Comparison of ENCODE assay signal across 17 cellular contexts in the genomic region with DNA sequence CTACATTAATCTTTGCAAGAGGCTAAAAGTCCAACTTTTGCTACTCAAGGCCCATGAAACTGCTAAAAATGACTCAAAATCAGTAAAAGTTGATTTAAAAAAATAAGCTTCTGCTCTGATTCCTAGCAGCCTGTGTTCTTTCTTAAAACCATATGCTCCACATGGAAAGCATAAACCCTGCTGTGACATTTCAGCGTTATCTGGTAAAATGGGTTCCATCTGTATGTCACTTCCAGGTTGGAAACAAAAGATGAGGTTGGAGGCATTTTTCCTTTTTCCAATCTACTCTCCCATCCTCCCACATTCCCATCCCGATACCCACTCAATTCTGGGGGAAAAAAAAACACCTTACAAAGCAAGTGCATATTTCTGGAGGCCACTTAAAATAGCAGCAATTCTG.
A peak's percentile ranks its signal among the peaks of the same experiment; 100 is the strongest.
DNase-seq lines count a peak whose midpoint lies in the region; ATAC-seq, FAIRE-seq and TF ChIP-seq lines count a peak whose summit lies in the region.
"Had no signal": no experiment of that assay in that cellular context is flagged by ENCODE, and none has a peak within 500 bp of the region (broad histone marks: within the 10 kb centered on the region; RNA-seq: fewer than 3 reads in every experiment).

No MANE protein-coding gene starts in this region.

- no peak overlapping the region for H4K5ac ChIP-seq in H1 (ENCODE audit: insufficient read length, low read depth, low read length)

- no peak for TF ChIP-seq RAD21 in H1 (IDR thresholded peaks at IDR 0.05 in 1 of 2, conservative IDR thresholded peaks at IDR 0.05 in 1 of 2; ENCODE audit: low read depth in 2 of 2, low read length in 2 of 2)

- H4K20me1 ChIP-seq in H1 (replicated peaks in 1 of 2; ENCODE audit: control insufficient read depth in 1 of 2, insufficient read depth in 2 of 2, low read length in 2 of 2), result no peaks in the 10 kb centered on the region

- no peaks in the 10 kb centered on the region for H3K23me2 ChIP-seq in H1 (ENCODE audit: low read depth, low read length)

- no peaks in the 10 kb centered on the region for H3K36me3 ChIP-seq in H1 (ENCODE audit: control insufficient read depth in 2 of 4, insufficient read depth in 4 of 4, low read length in 3 of 4)
- H3K36me3 ChIP-seq: HAP-1 had no signal

- ATAC-seq in HG03432 (IDR thresholded peaks at IDR 0.05; ENCODE audit: unreplicated experiment), result no peak
- no peak for ATAC-seq in GM18861 (IDR thresholded peaks at IDR 0.05; ENCODE audit: unreplicated experiment)
- ATAC-seq: A549 had no signal

- H3K4ac ChIP-seq in H1 (replicated peaks; ENCODE audit: insufficient read length, low read depth, low read length), result no peak overlapping the region

- no peak overlapping the region for H2BK5ac ChIP-seq in H1 (ENCODE audit: low read depth, low read length)

- H3K9me3 Mint-ChIP-seq in neural crest cell (peaks cover 2% of the 10 kb centered on the region), endothelial cell (ENCODE audit: unreplicated experiment) (no peaks in the 10 kb centered on the region)
- peaks cover 20% of the 10 kb centered on the region for H3K9me3 Mint-ChIP-seq in activated T-helper 1 cell treated with anti-CD3 and anti-CD28 coated beads, Interleukin-12 subunit alpha, Interleukin-12 subunit beta, Interleukin-2, Interleukin-4 antibody, amounts not matched to agents 30 ng/mL and 10 ng/mL and 1 ng/mL, durations not matched to agents 14 hours and 24 hours and 36 hours
- H3K9me3 Mint-ChIP-seq: CD4-positive, alpha-beta T cell had no signal

- WGBS in H1 (ENCODE audit: extremely low coverage in 1 of 2, insufficient coverage in 1 of 2, insufficient read length in 1 of 2, insufficient replicate concordance in 2 of 2, low coverage in 1 of 2, low lambda C conversion rate in 2 of 2, missing lambda C conversion rate in 1 of 2), 2 experiments, result 86% methylated on average over 2 of the region's 2 CpGs; no CpG with 5 or more reads in 1 of the 2 experiments

- peaks cover 30% of the 10 kb centered on the region for H3K4me1 Mint-ChIP-seq in neural crest cell
- H3K4me1 Mint-ChIP-seq in activated T-helper 1 cell treated with anti-CD3 and anti-CD28 coated beads, Interleukin-12 subunit alpha, Interleukin-12 subunit beta, Interleukin-2, Interleukin-4 antibody, amounts not matched to agents 30 ng/mL and 10 ng/mL and 1 ng/mL, durations not matched to agents 14 hours and 24 hours and 36 hours (ENCODE audit: low read depth), result no peaks in the 10 kb centered on the region
- H3K4me1 Mint-ChIP-seq in endothelial cell (ENCODE audit: unreplicated experiment), result no peaks in the 10 kb centered on the region

- peak; percentile 55 for FAIRE-seq in H1 (lab: Jason Lieb, UNC)
- FAIRE-seq: A549, D721Med had no signal

- H3K79me1 ChIP-seq in H1 (ENCODE audit: low read depth, low read length), result no peaks in the 10 kb centered on the region

- no peak overlapping the region for H3K4me3 ChIP-seq in H1 (ENCODE audit: extremely low read depth in 1 of 4, insufficient read depth in 2 of 4, low read depth in 3 of 4, low read length in 4 of 4)
- H3K4me3 ChIP-seq: A549, HAP-1 had no signal

- no peak overlapping the region for H3K23ac ChIP-seq in H1 (ENCODE audit: insufficient read length)

- no peak for TF ChIP-seq POLR2A in H1 (IDR thresholded peaks at IDR 0.05; ENCODE audit: control extremely low read depth in 1 of 2, low read depth in 2 of 2, low read length in 2 of 2)

- H3K56ac ChIP-seq in H1 (replicated peaks; ENCODE audit: insufficient read length, low read depth, low read length), result no peak overlapping the region

- H3K27ac ChIP-seq in H1 (ENCODE audit: low read depth, low read length), result no peak overlapping the region
- H3K27ac ChIP-seq: 22Rv1, A549, C4-2B had no signal

- H3K4me2 ChIP-seq in H1 (ENCODE audit: insufficient read depth in 1 of 2, low read depth in 2 of 2, low read length in 2 of 2), result no peak overlapping the region
- H3K4me2 ChIP-seq: A549 had no signal

- POLR2A ChIA-PET in H1 (lab: Charles Lee; ENCODE audit: partially characterized antibody), result interaction anchor here (1.0 kb wide), 1 partner anchor 15 kb away, joined by 4 read pairs; no protein-coding TSS in a partner anchor

- no peaks in the 10 kb centered on the region for H3K79me2 ChIP-seq in H1 (ENCODE audit: control insufficient read depth in 1 of 2, insufficient read depth in 2 of 2, low read length in 2 of 2)

- intact Hi-C loops in activated T-helper 1 cell treated with anti-CD3 and anti-CD28 coated beads, Interleukin-12 subunit alpha, Interleukin-12 subunit beta, Interleukin-2, Interleukin-4 antibody, amounts not matched to agents 30 ng/mL and 10 ng/mL and 1 ng/mL, durations not matched to agents 14 hours and 24 hours and 36 hours (cut with micrococcal nuclease), result no loop called here

- peak; percentile 2 for DNase-seq in G401 (ENCODE audit: low spot score)
- DNase-seq in H1 (ENCODE audit: low read depth in 1 of 2, low spot score in 2 of 2), result no peak
- peak; percentile 10 for DNase-seq in left kidney (ENCODE audit: low read depth, low spot score)
- DNase-seq in neural crest cell (ENCODE audit: low read depth, low spot score), result no peak
- DNase-seq in activated T-helper 1 cell treated with anti-CD3 and anti-CD28 coated beads, Interleukin-12 subunit alpha, Interleukin-12 subunit beta, Interleukin-2, Interleukin-4 antibody, amounts not matched to agents 30 ng/mL and 10 ng/mL and 1 ng/mL, durations not matched to agents 14 hours and 24 hours and 36 hours (ENCODE audit: low spot score), result no peak
- no peak for DNase-seq in endothelial cell (ENCODE audit: low spot score)
- DNase-seq: AML-193; Caco-2; CD4-positive, alpha-beta T cell; GF-D8 had no signal

- no peaks in the 10 kb centered on the region for H3K4me1 ChIP-seq in H1 (replicated peaks in 1 of 4; ENCODE audit: control insufficient read depth in 3 of 4, insufficient read depth in 4 of 4, low read length in 3 of 4)
- H3K4me1 ChIP-seq: A549, Caco-2, HAP-1 had no signal

- H3K36me3 Mint-ChIP-seq in neural crest cell (ENCODE audit: low read depth) (no peaks in the 10 kb centered on the region), endothelial cell (ENCODE audit: low read depth, unreplicated experiment) (no peaks in the 10 kb centered on the region)
- H3K36me3 Mint-ChIP-seq in activated T-helper 1 cell treated with anti-CD3 and anti-CD28 coated beads, Interleukin-12 subunit alpha, Interleukin-12 subunit beta, Interleukin-2, Interleukin-4 antibody, amounts not matched to agents 30 ng/mL and 10 ng/mL and 1 ng/mL, durations not matched to agents 14 hours and 24 hours and 36 hours (ENCODE audit: low read depth), result no peaks in the 10 kb centered on the region

- H2AFZ ChIP-seq in H1 (ENCODE audit: low read length), result no peak overlapping the region

- H2AK5ac ChIP-seq in H1 (ENCODE audit: low read depth, low read length), result no peak overlapping the region

- CTCF ChIA-PET in H1 (lab: Charles Lee; ENCODE audit: partially characterized antibody), result no interaction called here

- H4K91ac ChIP-seq in H1 (replicated peaks; ENCODE audit: insufficient read length, low read length), result no peak overlapping the region

- no peak overlapping the region for H2BK120ac ChIP-seq in H1 (replicated peaks; ENCODE audit: low read depth, low read length)

- no peak overlapping the region for H4K8ac ChIP-seq in H1 (ENCODE audit: extremely low read depth, insufficient read depth, low read length)

- no peak overlapping the region for H3K18ac ChIP-seq in H1 (ENCODE audit: extremely low read depth, low read length)

- H2BK20ac ChIP-seq in H1 (ENCODE audit: low read length), result no peak overlapping the region

- no peaks in the 10 kb centered on the region for H3K27me3 ChIP-seq in H1 (replicated peaks in 1 of 4; ENCODE audit: control insufficient read depth in 3 of 4, extremely low read depth in 1 of 4, insufficient read depth in 3 of 4, low read length in 3 of 4)

- H3K4me3 Mint-ChIP-seq in neural crest cell (peak overlapping the region; percentile 24), endothelial cell (ENCODE audit: unreplicated experiment) (no peak overlapping the region)
- H3K4me3 Mint-ChIP-seq in activated T-helper 1 cell treated with anti-CD3 and anti-CD28 coated beads, Interleukin-12 subunit alpha, Interleukin-12 subunit beta, Interleukin-2, Interleukin-4 antibody, amounts not matched to agents 30 ng/mL and 10 ng/mL and 1 ng/mL, durations not matched to agents 14 hours and 24 hours and 36 hours, result no peak overlapping the region
- H3K4me3 Mint-ChIP-seq: CD4-positive, alpha-beta T cell had no signal

- H3K9me3 ChIP-seq in H1 (ENCODE audit: insufficient read depth in 2 of 2, low read depth in 1 of 2, low read length in 1 of 2), result no peaks in the 10 kb centered on the region
- H3K9me3 ChIP-seq: A549, Caco-2, HAP-1 had no signal

- TF ChIP-seq EP300 in H1 (IDR thresholded peaks at IDR 0.05; ENCODE audit: borderline replicate concordance in 1 of 2, low read depth in 2 of 2, low read length in 2 of 2), result no peak

- H2BK12ac ChIP-seq in H1 (ENCODE audit: low read depth, low read length), result no peak overlapping the region

- TF ChIP-seq CTCF in H1 (IDR thresholded peaks at IDR 0.05; ENCODE audit: control extremely low read depth in 1 of 3, insufficient read depth in 1 of 3, low read depth in 1 of 3, low read length in 3 of 3) (no peak), neural crest cell (conservative IDR thresholded peaks at IDR 0.05) (no peak), endothelial cell (IDR thresholded peaks at IDR 0.05; ENCODE audit: unreplicated experiment) (no peak)

- H3K27ac Mint-ChIP-seq in neural crest cell (ENCODE audit: unreplicated experiment) (no peak overlapping the region), endothelial cell (ENCODE audit: unreplicated experiment) (no peak overlapping the region)
- H3K27ac Mint-ChIP-seq in activated T-helper 1 cell treated with anti-CD3 and anti-CD28 coated beads, Interleukin-12 subunit alpha, Interleukin-12 subunit beta, Interleukin-2, Interleukin-4 antibody, amounts not matched to agents 30 ng/mL and 10 ng/mL and 1 ng/mL, durations not matched to agents 14 hours and 24 hours and 36 hours, result no peak overlapping the region
- H3K27ac Mint-ChIP-seq: CD4-positive, alpha-beta T cell had no signal

- no peak overlapping the region for H3K14ac ChIP-seq in H1 (ENCODE audit: insufficient read length)

- in situ Hi-C loops in G401 (cut with HindIII; ENCODE audit: low sequenced_read_pairs), result no loop called here

- H2BK15ac ChIP-seq in H1 (ENCODE audit: low read length), result no peak overlapping the region

- no peak overlapping the region for H3K9ac ChIP-seq in H1 (replicated peaks in 1 of 4; ENCODE audit: extremely low read depth in 1 of 4, low read depth in 3 of 4, low read length in 3 of 4)

- H3K27me3 Mint-ChIP-seq in neural crest cell (ENCODE audit: low read depth) (no peaks in the 10 kb centered on the region), endothelial cell (ENCODE audit: unreplicated experiment) (no peaks in the 10 kb centered on the region)
- no peaks in the 10 kb centered on the region for H3K27me3 Mint-ChIP-seq in activated T-helper 1 cell treated with anti-CD3 and anti-CD28 coated beads, Interleukin-12 subunit alpha, Interleukin-12 subunit beta, Interleukin-2, Interleukin-4 antibody, amounts not matched to agents 30 ng/mL and 10 ng/mL and 1 ng/mL, durations not matched to agents 14 hours and 24 hours and 36 hours (ENCODE audit: insufficient read depth)
- H3K27me3 Mint-ChIP-seq: CD4-positive, alpha-beta T cell had no signal

TF ChIP-seq in H1, 55 proteins besides CTCF, POLR2A, EP300 and RAD21 (continues in another document):
- TF ChIP-seq BCL11A (IDR thresholded peaks at IDR 0.05; ENCODE audit: low read depth in 2 of 2, low read length in 2 of 2) (no peak), KDM4A (IDR thresholded peaks at IDR 0.05; ENCODE audit: low read depth, low read length, severe bottlenecking) (no peak)

Comparison
In these comparisons a context has a peak if more than half of its experiments do, and no peak if none do; other contexts are left out.
1. DNase-seq: peak in G401 (single experiment) and left kidney (single experiment); none in H1 (0 of 2), neural crest cell (single experiment), activated T-helper 1 cell treated with anti-CD3 and anti-CD28 coated beads, Interleukin-12 subunit alpha, Interleukin-12 subunit beta, Interleukin-2, Interleukin-4 antibody, amounts not matched to agents 30 ng/mL and 10 ng/mL and 1 ng/mL, durations not matched to agents 14 hours and 24 hours and 36 hours (single experiment) and endothelial cell (single experiment).